Comparison of ENCODE assay signal across 20 cellular contexts in the genomic region with DNA sequence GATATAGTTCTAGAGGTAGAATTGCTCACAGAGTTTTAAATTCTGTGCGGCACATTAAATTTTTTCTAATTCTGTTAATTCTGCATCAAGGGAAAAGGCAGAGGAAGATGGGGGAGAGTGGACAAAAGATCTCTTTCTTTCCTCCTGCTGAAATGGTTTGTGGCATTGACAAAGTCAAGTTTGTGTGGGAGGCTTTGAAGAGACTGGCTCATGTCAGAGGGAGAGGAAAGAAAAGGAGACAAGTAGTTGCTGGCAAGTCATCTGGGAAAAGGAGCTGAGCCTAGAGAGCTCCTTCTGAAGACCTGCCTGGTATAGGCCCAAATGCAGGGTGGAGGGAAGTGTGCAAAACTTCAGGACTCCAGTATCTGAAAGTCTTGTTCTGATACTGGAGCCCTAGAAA. TPM values are rescaled to one million over a fixed set of nuclear protein-coding genes. Genes with fewer than 3 reads are reported as not detected.
DNase-seq lines count a peak whose midpoint lies in the region; FAIRE-seq and TF ChIP-seq lines count a peak whose summit lies in the region.
"Had no signal": no experiment of that assay in that cellular context is flagged by ENCODE, and none has a peak within 500 bp of the region (broad histone marks: within the 10 kb centered on the region; RNA-seq: fewer than 3 reads in every experiment).

No MANE protein-coding gene starts in this region.

- H3K9me3 ChIP-seq in esophagus muscularis mucosa (no peaks in the 10 kb centered on the region), kidney (ENCODE audit: control insufficient read depth in 1 of 2, low read length in 2 of 2) (no peaks in the 10 kb centered on the region)

- no peak for TF ChIP-seq POLR2A in esophagus muscularis mucosa (IDR thresholded peaks at IDR 0.05; ENCODE audit: low read depth)
- no peak for TF ChIP-seq POLR2A in GM12891 (IDR thresholded peaks at IDR 0.05; ENCODE audit: low read depth, low read length)

- H3K4me3 ChIP-seq in esophagus muscularis mucosa, result no peak overlapping the region
- H3K4me3 ChIP-seq in kidney (ENCODE audit: low read length in 2 of 2), result no peak overlapping the region
- H3K4me3 ChIP-seq: BLaER1 treated with 17β-estradiol and CSF1 and Interleukin-3, amounts not matched to agents 10 nM and 100 nM; GM23338 had no signal

- H3K9me3 Mint-ChIP-seq in brain, result peaks cover 0 to 9% (median 6%) of the 10 kb centered on the region in 5 experiments

- DNase-seq in KBM-7, result peak; percentile 8
- DNase-seq in medulla oblongata (ENCODE audit: extremely low spot score), result peak; percentile 80
- DNase-seq in substantia nigra (lab: John Stamatoyannopoulos, UW), result peak in 3 of 49 donors; percentile 5 to 19 (median 6)
- no peak for DNase-seq in esophagus muscularis mucosa (ENCODE audit: extremely low spot score)
- no peak for DNase-seq in kidney
- no peak for DNase-seq in GM12891 (ENCODE audit: insufficient read length, low spot score)
- DNase-seq: CD8-positive, alpha-beta memory T cell; HCEC 1CT; KG1; NCI-H1694 treated with DMSO at 0.1 percent for 48 hours; NCI-H2227 treated with DMSO at 0.1 percent for 48 hours; NCI-H510A treated with DMSO at 0.1 percent for 48 hours; NCI-H774; SHP77 had no signal

- no peak for TF ChIP-seq EP300 in esophagus muscularis mucosa (IDR thresholded peaks at IDR 0.05)

- no peak overlapping the region for H3K9ac ChIP-seq in kidney (ENCODE audit: low read length in 2 of 2)
- H3K9ac ChIP-seq: BLaER1 treated with 17β-estradiol and CSF1 and Interleukin-3, amounts not matched to agents 10 nM and 100 nM had no signal

- peaks cover 10% of the 10 kb centered on the region for H3K4me1 Mint-ChIP-seq in brain
- H3K4me1 Mint-ChIP-seq: CD8-positive, alpha-beta memory T cell; GM23338 had no signal

- peaks cover 7 to 10% (median 9%) of the 10 kb centered on the region in 4 donors for H3K4me1 ChIP-seq in esophagus muscularis mucosa
- H3K4me1 ChIP-seq in kidney (ENCODE audit: control insufficient read depth in 1 of 2, insufficient read depth in 1 of 2, low read depth in 1 of 2, low read length in 2 of 2), result no peaks in the 10 kb centered on the region

- no peak for TF ChIP-seq CTCF in brain (conservative IDR thresholded peaks at IDR 0.05)
- TF ChIP-seq CTCF in esophagus muscularis mucosa (IDR thresholded peaks at IDR 0.05), result no peak
- TF ChIP-seq CTCF in kidney (IDR thresholded peaks at IDR 0.05; ENCODE audit: borderline replicate concordance, extremely low read depth, insufficient read depth), result no peak

- H3K27me3 ChIP-seq in esophagus muscularis mucosa, result no peaks in the 10 kb centered on the region
- H3K27me3 ChIP-seq: BLaER1 treated with 17β-estradiol and CSF1 and Interleukin-3, amounts not matched to agents 10 nM and 100 nM had no signal

- H3K36me3 Mint-ChIP-seq in brain, result peaks cover 84% of the 10 kb centered on the region

- H3K27me3 Mint-ChIP-seq in brain, result no peaks in the 10 kb centered on the region
- H3K27me3 Mint-ChIP-seq: CD8-positive, alpha-beta memory T cell had no signal

- in situ Hi-C loops in KBM-7 (cut with MboI; ENCODE audit: low pct_unique_long_range_greater_than_20kb, low sequenced_read_pairs), result no loop called here

- FAIRE-seq in kidney (lab: Jason Lieb, UNC) (no peak), GM12891 (lab: Jason Lieb, UNC) (no peak)
- FAIRE-seq: D721Med, GM12892, HepG2 had no signal

- intact Hi-C loops in esophagus muscularis mucosa (cut with DNase I) (no loop called here), kidney (cut with DNase I) (no loop called here)

- 97% methylated on average over 1 of the region's 1 CpG for WGBS in esophagus muscularis mucosa

- H3K36me3 ChIP-seq in esophagus muscularis mucosa, result peaks cover 0 to 53% (median 32%) of the 10 kb centered on the region in 4 donors
- H3K36me3 ChIP-seq in kidney (ENCODE audit: control insufficient read depth in 1 of 2, insufficient read depth in 2 of 2, low read length in 2 of 2), result peaks cover 9 to 12% of the 10 kb centered on the region in 2 donors

- no peak overlapping the region for H3K4me3 Mint-ChIP-seq in brain
- H3K4me3 Mint-ChIP-seq: CD8-positive, alpha-beta memory T cell; GM23338 had no signal

- H3K27ac ChIP-seq in substantia nigra (ENCODE audit: low read depth, low read length, poor library complexity, severe bottlenecking) (peak overlapping the region; percentile 53), esophagus muscularis mucosa (replicated peaks in 1 of 4) (no peak overlapping the region), kidney (ENCODE audit: low read depth in 2 of 2, low read length in 2 of 2) (no peak overlapping the region)
- H3K27ac ChIP-seq: BLaER1 treated with 17β-estradiol and CSF1 and Interleukin-3, amounts not matched to agents 10 nM and 100 nM had no signal

- peak overlapping the region in 3 of 5 experiments; percentile 17 to 81 (median 54) for H3K27ac Mint-ChIP-seq in brain
- H3K27ac Mint-ChIP-seq: GM23338 had no signal

TF ChIP-seq in GM12891, 5 proteins besides CTCF, POLR2A, EP300 and RAD21:
- no peak for TF ChIP-seq POU2F2 (IDR thresholded peaks at IDR 0.05; ENCODE audit: low read depth, low read length)
- no peak for TF ChIP-seq PAX5 (IDR thresholded peaks at IDR 0.05; ENCODE audit: insufficient read depth, low read length, severe bottlenecking)
- TF ChIP-seq TAF1 (IDR thresholded peaks at IDR 0.05; ENCODE audit: low read depth, low read length), result no peak
- no peak for TF ChIP-seq POLR2AphosphoS5 (IDR thresholded peaks at IDR 0.05; ENCODE audit: low read depth, low read length)
- no peak for TF ChIP-seq SPI1 (IDR thresholded peaks at IDR 0.05; ENCODE audit: low read depth, low read length)
TF ChIP-seq in GM12891: peak in this region for 0.

RNA-seq across cellular contexts. Expression of a gene that starts 36.3 kb away (rescaled TPM):
- polyA plus RNA-seq in brain (ENCODE audit: insufficient read depth, low read depth, low replicate concordance) (34.1 TPM), kidney (ENCODE audit: insufficient read depth, low read depth, low replicate concordance) (16.8 TPM)
- total RNA-seq in esophagus muscularis mucosa (10 to 100 TPM; 16.9 to 26.6 (median 21.2) TPM), kidney (37.2 TPM)
- 11.5 TPM for polyA plus RNA-seq in GM12891 (2012; ENCODE audit: low read depth, missing spikeins)

RNA-seq across cellular contexts. Expression of a gene that starts 36.7 kb away (rescaled TPM):
- polyA plus RNA-seq in brain (ENCODE audit: insufficient read depth, low read depth, low replicate concordance) (39.2 TPM), kidney (ENCODE audit: insufficient read depth, low read depth, low replicate concordance) (34.8 TPM)
- total RNA-seq in esophagus muscularis mucosa (1 to 10 TPM; 6.0 to 7.5 (median 6.9) TPM), kidney (17.9 TPM)
- 20.1 TPM for polyA plus RNA-seq in GM12891 (2012; ENCODE audit: low read depth, missing spikeins)

Comparison
In these comparisons a context has a peak if more than half of its experiments do, and no peak if none do; other contexts are left out.
1. DNase-seq: peak in KBM-7 (single experiment) and medulla oblongata (single experiment); none in esophagus muscularis mucosa (single experiment), kidney (single experiment) and GM12891 (single experiment).